1 cellular context compared by ENCODE assay signal in the genomic region with DNA sequence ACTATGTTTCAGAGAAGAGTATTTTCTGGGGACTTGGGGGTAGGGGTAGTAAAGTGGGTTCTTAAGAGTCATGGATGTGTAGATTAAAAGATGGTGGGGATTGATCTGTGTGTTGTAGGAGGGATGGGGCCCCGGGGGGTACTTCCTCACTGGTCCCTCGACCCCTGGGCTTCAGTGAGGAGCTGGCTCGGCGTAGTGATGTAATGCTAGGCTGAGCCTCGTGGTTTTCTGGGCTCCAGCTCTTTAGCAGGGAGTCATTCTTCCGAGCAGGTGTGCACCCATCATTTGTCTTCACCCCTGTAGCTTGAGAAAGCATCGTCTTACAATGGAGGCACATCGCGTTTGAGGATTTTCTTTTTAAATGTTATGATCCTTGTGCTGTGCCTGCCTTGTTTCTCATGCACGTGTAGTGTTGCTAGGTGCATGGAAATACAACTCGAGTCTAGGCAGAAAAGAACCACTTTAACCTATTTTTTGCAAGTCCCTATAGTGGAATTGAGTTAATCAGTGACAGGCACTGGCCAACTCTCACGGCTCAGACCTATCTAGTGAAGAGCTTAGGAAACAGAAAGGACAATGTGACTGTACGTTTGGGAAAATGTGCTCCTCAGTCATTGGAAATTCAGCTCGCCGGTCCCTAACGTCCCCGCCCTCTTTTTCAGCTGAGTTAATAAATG.
A peak's percentile ranks its signal among the peaks of the same experiment; 100 is the strongest.
TF ChIP-seq lines count a peak whose summit lies in the region.

No MANE protein-coding gene starts in this region.

TF ChIP-seq in HepG2, 621 proteins besides CTCF, POLR2A, EP300 and RAD21 (continued from another document):
- TF ChIP-seq, protein P1, sequence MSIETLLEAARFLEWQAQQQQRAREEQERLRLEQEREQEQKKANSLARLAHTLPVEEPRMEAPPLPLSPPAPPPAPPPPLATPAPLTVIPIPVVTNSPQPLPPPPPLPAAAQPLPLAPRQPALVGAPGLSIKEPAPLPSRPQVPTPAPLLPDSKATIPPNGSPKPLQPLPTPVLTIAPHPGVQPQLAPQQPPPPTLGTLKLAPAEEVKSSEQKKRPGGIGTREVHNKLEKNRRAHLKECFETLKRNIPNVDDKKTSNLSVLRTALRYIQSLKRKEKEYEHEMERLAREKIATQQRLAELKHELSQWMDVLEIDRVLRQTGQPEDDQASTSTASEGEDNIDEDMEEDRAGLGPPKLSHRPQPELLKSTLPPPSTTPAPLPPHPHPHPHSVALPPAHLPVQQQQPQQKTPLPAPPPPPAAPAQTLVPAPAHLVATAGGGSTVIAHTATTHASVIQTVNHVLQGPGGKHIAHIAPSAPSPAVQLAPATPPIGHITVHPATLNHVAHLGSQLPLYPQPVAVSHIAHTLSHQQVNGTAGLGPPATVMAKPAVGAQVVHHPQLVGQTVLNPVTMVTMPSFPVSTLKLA (IDR thresholded peaks at IDR 0.05), result peak; percentile 52
- TF ChIP-seq ASH2L (IDR thresholded peaks at IDR 0.05; ENCODE audit: insufficient read length, low read depth, low read length), result peak; percentile 40
